ENCODE assay signal across 12 cellular contexts in the genomic region with DNA sequence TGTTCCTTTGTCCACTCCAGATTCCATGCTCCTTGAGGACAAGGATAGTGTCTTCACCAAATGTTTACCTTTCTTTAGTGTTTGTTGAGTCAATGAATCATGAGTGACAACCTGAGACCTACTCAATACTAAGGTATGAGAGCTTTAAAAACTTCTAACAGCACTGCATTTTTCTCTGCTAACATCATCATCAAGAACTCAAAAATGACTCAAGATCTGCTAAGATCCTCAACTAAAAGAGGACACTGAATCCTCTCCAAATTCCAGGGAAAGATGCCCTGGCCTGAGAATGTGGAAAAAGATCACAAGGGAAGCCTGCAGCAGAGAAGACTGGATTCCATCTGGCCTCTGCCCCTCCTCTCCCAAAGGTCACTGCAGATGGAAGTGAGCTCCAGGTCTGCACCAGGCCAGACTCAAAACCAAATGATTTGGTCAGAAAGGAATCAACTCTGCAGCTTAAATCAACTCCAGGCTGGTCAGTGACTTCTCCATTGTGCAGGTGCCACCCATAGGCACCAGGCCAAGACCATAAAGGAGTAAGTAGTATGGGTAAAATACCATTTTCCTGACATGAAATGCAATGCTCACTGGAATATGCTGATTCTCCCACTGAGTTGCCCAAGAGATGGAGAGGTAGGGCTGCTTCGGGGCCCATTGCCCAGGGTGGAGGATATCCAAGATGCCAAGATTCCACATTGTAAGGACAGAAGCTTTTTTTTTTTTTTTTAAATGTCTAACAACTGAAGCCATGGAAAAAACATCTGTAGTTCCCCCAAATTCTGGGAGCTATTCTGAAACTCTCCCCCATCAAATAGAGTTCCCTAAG.
DNase-seq lines count a peak whose midpoint lies in the region; ATAC-seq, FAIRE-seq and TF ChIP-seq lines count a peak whose summit lies in the region.
"Had no signal": no experiment of that assay in that cellular context is flagged by ENCODE, and none has a peak within 500 bp of the region (broad histone marks: within the 10 kb centered on the region; RNA-seq: fewer than 3 reads in every experiment).

No MANE protein-coding gene starts in this region.

- H3K36me3 Mint-ChIP-seq in MCF 10A (ENCODE audit: insufficient read depth, unreplicated experiment): peaks cover 9% of the 10 kb centered on the region
- peaks cover 49% of the 10 kb centered on the region for H3K36me3 Mint-ChIP-seq in activated naive CD8-positive, alpha-beta T cell treated with anti-CD3 and anti-CD28 coated beads for 36 hours

- H3K79me2 ChIP-seq in hepatocyte: no peaks in the 10 kb centered on the region

- FAIRE-seq in urothelium cell line (lab: Jason Lieb, UNC): no peak

- WGBS in hepatocyte (ENCODE audit: low lambda C conversion rate, missing lambda C conversion rate): 94% methylated on average over 1 of the region's 1 CpG

- no peaks in the 10 kb centered on the region for H3K9me2 ChIP-seq in hepatocyte (replicated peaks; ENCODE audit: insufficient read depth)

- ATAC-seq in activated CD4-positive, CD25-positive, alpha-beta regulatory T cell treated with anti-CD3 and anti-CD28 coated beads, Interleukin-2, amount 50 U/mL, for 24 hours: no peak

- CTCF ChIA-PET in MCF 10A (lab: Yijun Ruan, JAX): interaction anchor here (0.7 to 1.3 kb wide), 3 partner anchors 9 to 138 kb away, joined by 3 to 4 read pairs (median 3); no protein-coding TSS in a partner anchor

- no peak for TF ChIP-seq CTCF in MCF 10A (IDR thresholded peaks at IDR 0.05; ENCODE audit: unreplicated experiment)
- no peak for TF ChIP-seq CTCF in breast epithelium (IDR thresholded peaks at IDR 0.05)
- no peak for TF ChIP-seq CTCF in hepatocyte (IDR thresholded peaks at IDR 0.05; ENCODE audit: poor library complexity)

- no peaks in the 10 kb centered on the region for H3K27me3 Mint-ChIP-seq in MCF 10A (ENCODE audit: insufficient read depth, unreplicated experiment)
- H3K27me3 Mint-ChIP-seq in activated naive CD8-positive, alpha-beta T cell treated with anti-CD3 and anti-CD28 coated beads for 36 hours: no peaks in the 10 kb centered on the region

- no peak overlapping the region for H3K4me2 ChIP-seq in hepatocyte

- H3K4me3 ChIP-seq in breast epithelium (no peak overlapping the region), hepatocyte (no peak overlapping the region)
- H3K4me3 ChIP-seq: colonic mucosa, spleen had no signal

- BruUV-seq in MCF 10A (replicated peaks; lab: Mats Ljungman, UMichigan): no TSS peak

- peak overlapping the region; percentile 87 for H3K27ac Mint-ChIP-seq in MCF 10A (ENCODE audit: low read depth, unreplicated experiment)
- H3K27ac Mint-ChIP-seq in activated naive CD8-positive, alpha-beta T cell treated with anti-CD3 and anti-CD28 coated beads for 36 hours: peak overlapping the region; percentile 59

- H2AFZ ChIP-seq in hepatocyte: no peak overlapping the region

- H3K4me3 Mint-ChIP-seq in MCF 10A (ENCODE audit: unreplicated experiment): no peak overlapping the region
- no peak overlapping the region for H3K4me3 Mint-ChIP-seq in activated naive CD8-positive, alpha-beta T cell treated with anti-CD3 and anti-CD28 coated beads for 36 hours

- DNase-seq in MCF 10A (ENCODE audit: unreplicated experiment): peak; percentile 50
- no peak for DNase-seq in breast epithelium (ENCODE audit: low spot score in 2 of 2)
- no peak for DNase-seq in activated naive CD8-positive, alpha-beta T cell treated with anti-CD3 and anti-CD28 coated beads for 36 hours
- DNase-seq in hepatocyte (ENCODE audit: low spot score): peak; percentile 17
- DNase-seq in urothelium cell line (ENCODE audit: low spot score): peak; percentile 18
- DNase-seq in NCI-H2171 (lab: John Stamatoyannopoulos, UW): no peak
- no peak for DNase-seq in NCI-H2107 (lab: John Stamatoyannopoulos, UW)
- DNase-seq: activated CD4-positive, alpha-beta T cell treated with anti-CD3 and anti-CD28 coated beads for 1 hour; colonic mucosa; KBM-7; spleen had no signal

- H3K27me3 ChIP-seq in breast epithelium (no peaks in the 10 kb centered on the region), hepatocyte (no peaks in the 10 kb centered on the region)
- H3K27me3 ChIP-seq: colonic mucosa had no signal

- no peaks in the 10 kb centered on the region for H3K36me3 ChIP-seq in breast epithelium
- no peaks in the 10 kb centered on the region for H3K36me3 ChIP-seq in hepatocyte (replicated peaks; ENCODE audit: insufficient read depth, low read depth)
- H3K36me3 ChIP-seq: colonic mucosa, spleen had no signal

- H3K27ac ChIP-seq in breast epithelium (no peak overlapping the region), hepatocyte (no peak overlapping the region)
- H3K27ac ChIP-seq: colonic mucosa had no signal

- POLR2A ChIA-PET in MCF 10A (lab: Yijun Ruan, JAX): interaction anchor here (0.6 to 7.1 kb wide), 8 partner anchors 11 to 133 kb away, joined by 3 to 28 read pairs (median 14); no protein-coding TSS in a partner anchor

- no peaks in the 10 kb centered on the region for H4K20me1 ChIP-seq in hepatocyte (ENCODE audit: insufficient read depth, poor library complexity, severe bottlenecking)

- intact Hi-C loops in MCF 10A (cut with micrococcal nuclease) (no loop called here), breast epithelium (cut with DNase I; ENCODE audit: low total_unique reads) (no loop called here)

- H3K4me1 ChIP-seq in breast epithelium: no peaks in the 10 kb centered on the region
- H3K4me1 ChIP-seq in hepatocyte (ENCODE audit: insufficient read depth): peaks cover 11% of the 10 kb centered on the region
- H3K4me1 ChIP-seq: colonic mucosa had no signal

- H3K9me3 ChIP-seq in breast epithelium (no peaks in the 10 kb centered on the region), hepatocyte (ENCODE audit: low read depth) (no peaks in the 10 kb centered on the region)
- H3K9me3 ChIP-seq: colonic mucosa, spleen had no signal

- H3K9me3 Mint-ChIP-seq in MCF 10A (ENCODE audit: unreplicated experiment): peaks cover 17% of the 10 kb centered on the region
- H3K9me3 Mint-ChIP-seq in activated naive CD8-positive, alpha-beta T cell treated with anti-CD3 and anti-CD28 coated beads for 36 hours: peaks cover 4% of the 10 kb centered on the region

- H3K4me1 Mint-ChIP-seq in MCF 10A (ENCODE audit: insufficient read depth, unreplicated experiment): peaks cover 46% of the 10 kb centered on the region
- peaks cover 65% of the 10 kb centered on the region for H3K4me1 Mint-ChIP-seq in activated naive CD8-positive, alpha-beta T cell treated with anti-CD3 and anti-CD28 coated beads for 36 hours

- TF ChIP-seq POLR2A in breast epithelium (IDR thresholded peaks at IDR 0.05): no peak

Comparison
In these comparisons a context has a peak if more than half of its experiments do, and no peak if none do; other contexts are left out.
1. DNase-seq: peak in MCF 10A (single experiment), hepatocyte (single experiment) and urothelium cell line (single experiment); none in breast epithelium (0 of 2), activated naive CD8-positive, alpha-beta T cell treated with anti-CD3 and anti-CD28 coated beads for 36 hours (single experiment), NCI-H2171 (single experiment) and NCI-H2107 (single experiment).